ENCODE assay signal across 25 cellular contexts in the genomic region with DNA sequence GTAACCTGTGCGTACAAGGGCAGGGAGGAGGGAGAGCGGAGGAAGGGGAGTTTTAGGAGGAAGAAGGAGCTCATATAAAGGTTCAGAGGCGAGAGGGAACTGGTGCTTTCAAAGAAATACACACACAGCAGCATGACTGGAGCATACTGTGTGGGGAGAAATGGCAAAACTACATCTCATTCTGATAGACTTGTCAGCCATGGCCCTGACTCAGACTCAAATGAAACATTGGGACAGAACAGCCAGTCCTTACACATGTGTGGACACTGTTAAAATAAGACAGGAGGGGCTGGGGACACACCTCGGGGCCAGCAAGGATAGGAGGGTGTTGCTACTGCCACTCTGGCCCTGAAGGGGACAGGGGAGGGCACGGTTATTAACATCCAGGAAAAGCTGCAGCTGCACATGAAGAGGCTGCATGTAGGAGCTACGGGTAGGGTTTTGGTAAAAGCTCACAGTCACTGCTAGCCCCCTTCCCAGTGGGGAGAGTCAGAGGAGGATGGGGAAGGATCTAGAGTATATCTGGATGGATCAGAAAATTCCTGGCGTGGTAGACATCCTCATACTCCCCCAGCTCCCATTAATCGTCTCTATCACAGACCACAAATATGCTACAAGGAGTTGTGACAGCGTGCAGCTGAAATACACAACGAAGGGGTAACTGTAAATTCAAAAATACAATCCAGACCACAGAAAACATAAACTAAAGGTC.
DNase-seq lines count a peak whose midpoint lies in the region; ATAC-seq and TF ChIP-seq lines count a peak whose summit lies in the region.
"Had no signal": no experiment of that assay in that cellular context is flagged by ENCODE, and none has a peak within 500 bp of the region (broad histone marks: within the 10 kb centered on the region; RNA-seq: fewer than 3 reads in every experiment).

No MANE protein-coding gene starts in this region.

- DNase-seq in cardiac muscle cell (ENCODE audit: low read depth in 1 of 2, low spot score in 1 of 2) (peak in 1 of 2 donors; percentile 85), Right ventricle myocardium superior (no peak), astrocyte of the hippocampus (ENCODE audit: low read depth, low spot score) (peak; percentile 23), right cardiac atrium (peak in 2 of 3 donors; percentile 54 to 67), uterus (no peak), COLO829 (ENCODE audit: low spot score) (no peak)
- no peak for DNase-seq in stimulated activated CD4-positive, alpha-beta T cell treated with anti-CD3 and anti-CD28 coated beads, Interleukin-15, amount 100 ng/mL, for 24 hours
- no peak for DNase-seq in effector CD8-positive, alpha-beta T cell (lab: John Stamatoyannopoulos, UW)
- DNase-seq: 8988T; activated CD8-positive, alpha-beta T cell treated with anti-CD3 and anti-CD28 coated beads, Interleukin-2, amount 10 ng/mL, durations not matched to agents 7 days and 5 days; activated gamma-delta T cell treated with Interleukin-2 at 50 U/mL for 16 hours; central memory CD4-positive, alpha-beta T cell; foreskin melanocyte; hypothalamus; KG1; NCI-H187 treated with DMSO at 0.1 percent for 48 hours; NCI-H2227 treated with DMSO at 0.1 percent for 48 hours; NCI-H82; spleen; stimulated activated CD4-positive, alpha-beta T cell treated with anti-CD3 and anti-CD28 coated beads, Interleukin-4, amount 100 ng/mL, for 4 hours; stimulated activated naive CD8-positive, alpha-beta T cell treated with anti-CD3 and anti-CD28 coated beads, Interleukin-15, Interleukin-2, amounts not matched to agents 100 U/mL and 50 U/mL, for 24 hours had no signal

- peaks cover 3% of the 10 kb centered on the region for H3K4me1 ChIP-seq in cardiac muscle cell (ENCODE audit: low read depth)
- peaks cover 5% of the 10 kb centered on the region for H3K4me1 ChIP-seq in right cardiac atrium (ENCODE audit: control insufficient read depth, insufficient read depth, low read length)
- H3K4me1 ChIP-seq in uterus, result peaks cover 4 to 7% of the 10 kb centered on the region in 2 donors
- H3K4me1 ChIP-seq: BLaER1 had no signal

- no peaks in the 10 kb centered on the region for H3K36me3 ChIP-seq in cardiac muscle cell
- no peaks in the 10 kb centered on the region for H3K36me3 ChIP-seq in uterus
- H3K36me3 ChIP-seq: BLaER1, neutrophil, spleen had no signal

- no peak overlapping the region for H3K4me3 ChIP-seq in cardiac muscle cell
- no peak overlapping the region for H3K4me3 ChIP-seq in right cardiac atrium (ENCODE audit: low read length)
- no peak overlapping the region for H3K4me3 ChIP-seq in uterus
- H3K4me3 ChIP-seq: BLaER1, spleen had no signal

- ATAC-seq in Right ventricle myocardium superior (ENCODE audit: poor library complexity) (no peak), right cardiac atrium (peak; percentile 21 to 54)
- ATAC-seq: activated CD4-positive, CD25-positive, alpha-beta regulatory T cell treated with anti-CD3 and anti-CD28 coated beads, Interleukin-2, amount 50 U/mL, for 24 hours; activated CD8-positive, alpha-beta T cell treated with anti-CD3 and anti-CD28 coated beads, Interleukin-2, amount 10 ng/mL, durations not matched to agents 7 days and 5 days; HCT116; stimulated activated naive CD8-positive, alpha-beta T cell treated with anti-CD3 and anti-CD28 coated beads, Interleukin-15, Interleukin-2, amounts not matched to agents 100 U/mL and 50 U/mL, for 24 hours had no signal

- no peak for TF ChIP-seq POLR2A in uterus (IDR thresholded peaks at IDR 0.05)

- H3K27ac ChIP-seq in cardiac muscle cell, result no peak overlapping the region
- peak overlapping the region; percentile 97 for H3K27ac ChIP-seq in right cardiac atrium (ENCODE audit: low read length)
- peak overlapping the region; percentile 69 to 70 for H3K27ac ChIP-seq in uterus
- H3K27ac ChIP-seq: BLaER1, neutrophil, spleen had no signal

- no peaks in the 10 kb centered on the region for H3K9me3 ChIP-seq in cardiac muscle cell (ENCODE audit: low read depth)
- H3K9me3 ChIP-seq in right cardiac atrium (ENCODE audit: control insufficient read depth, low read length), result no peaks in the 10 kb centered on the region
- H3K9me3 ChIP-seq in uterus, result no peaks in the 10 kb centered on the region
- H3K9me3 ChIP-seq: BLaER1, neutrophil, spleen had no signal

- intact Hi-C loops in Right ventricle myocardium superior (cut with DNase I) (loop anchor here (5.0 kb wide), 1 partner anchor 187 kb away; no protein-coding TSS in a partner anchor), right cardiac atrium (cut with DNase I) (loop anchor here in 2 of 4 donors (5.0 to 10.0 kb wide), 2 partner anchors 67 to 185 kb away; no protein-coding TSS in a partner anchor), uterus (cut with DNase I; ENCODE audit: low total_unique reads) (no loop called here)

- WGBS in right cardiac atrium, result 65% methylated on average over 10 of the region's 10 CpGs

- TF ChIP-seq CTCF in cardiac muscle cell (IDR thresholded peaks at IDR 0.05; ENCODE audit: low read depth, low read length) (peak; percentile 3), uterus (IDR thresholded peaks at IDR 0.05) (no peak)

- no peaks in the 10 kb centered on the region for H3K27me3 ChIP-seq in cardiac muscle cell
- no peaks in the 10 kb centered on the region for H3K27me3 ChIP-seq in right cardiac atrium (ENCODE audit: control insufficient read depth, insufficient read depth)
- H3K27me3 ChIP-seq in uterus, result no peaks in the 10 kb centered on the region
- H3K27me3 ChIP-seq: BLaER1, neutrophil, spleen had no signal

Comparison
In these comparisons a context has a peak if more than half of its experiments do, and no peak if none do; other contexts are left out.
1. DNase-seq: peak in astrocyte of the hippocampus (single experiment) and right cardiac atrium (2 of 3); none in Right ventricle myocardium superior (single experiment), uterus (0 of 2), COLO829 (single experiment), stimulated activated CD4-positive, alpha-beta T cell treated with anti-CD3 and anti-CD28 coated beads, Interleukin-15, amount 100 ng/mL, for 24 hours (single experiment) and effector CD8-positive, alpha-beta T cell (single experiment).